In the genomic region with DNA sequence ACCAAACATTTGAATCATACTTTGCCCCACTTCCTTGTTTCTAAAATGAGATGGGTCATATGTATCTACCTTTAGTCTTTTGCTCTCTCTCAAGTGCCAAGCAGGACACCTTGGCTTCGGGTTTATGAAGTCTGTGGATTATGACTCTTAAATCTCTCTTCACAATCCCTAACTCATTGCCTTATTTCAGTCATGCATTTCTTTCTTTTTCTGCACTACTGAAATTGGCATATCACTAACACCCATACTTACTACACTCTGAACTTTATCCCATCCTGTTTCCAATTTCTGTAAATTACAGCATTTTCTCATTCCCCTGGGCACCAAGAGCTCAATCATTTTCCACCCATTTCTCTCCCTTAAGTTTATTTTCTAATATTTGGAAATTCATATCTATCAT, we compare ENCODE assay signal across 27 cellular contexts. TPM values are rescaled to one million over a fixed set of nuclear protein-coding genes. Genes with fewer than 3 reads are reported as not detected.
DNase-seq lines count a peak whose midpoint lies in the region; ATAC-seq, FAIRE-seq and TF ChIP-seq lines count a peak whose summit lies in the region.
"Had no signal": no experiment of that assay in that cellular context is flagged by ENCODE, and none has a peak within 500 bp of the region (broad histone marks: within the 10 kb centered on the region; RNA-seq: fewer than 3 reads in every experiment).

No MANE protein-coding gene starts in this region.

- H3K4me3 ChIP-seq in endothelial cell of umbilical vein (replicated peaks in 1 of 3; ENCODE audit: insufficient read depth in 1 of 3, low read depth in 1 of 3, low read length in 3 of 3), result no peak overlapping the region
- no peak overlapping the region for H3K4me3 ChIP-seq in HepG2 (replicated peaks in 1 of 3; ENCODE audit: insufficient read depth in 1 of 3, low read depth in 2 of 3, low read length in 3 of 3)
- H3K4me3 ChIP-seq: A549; BLaER1 treated with 17β-estradiol and CSF1 and Interleukin-3, amounts not matched to agents 10 nM and 100 nM; GM12878; GM23248 had no signal

- in situ Hi-C loops in HepG2 (cut with HindIII; ENCODE audit: extremely low pct_ligation_motif_present, low pct_unique_long_range_greater_than_20kb), result no loop called here

- TF ChIP-seq EP300 in HepG2 (IDR thresholded peaks at IDR 0.05; ENCODE audit: low read depth in 2 of 2, low read length in 2 of 2), result no peak
- no peak for TF ChIP-seq EP300 in HepG2 (CRISPR knock-in tag; IDR thresholded peaks at IDR 0.05; ENCODE audit: borderline replicate concordance)

- intact Hi-C loops in endothelial cell of umbilical vein (cut with micrococcal nuclease) (no loop called here), HepG2 (cut with micrococcal nuclease; ENCODE audit: unreplicated experiment) (no loop called here)

- H3K9me3 Mint-ChIP-seq in activated T-cell treated with anti-CD3 and anti-CD28 coated beads, Interleukin-2, amount 50 U/mL, for 72 hours, result no peaks in the 10 kb centered on the region
- H3K9me3 Mint-ChIP-seq in activated T-cell treated with anti-CD3 and anti-CD28 coated beads, Interleukin-2, amount 50 U/mL, for 24 hours, result no peaks in the 10 kb centered on the region
- H3K9me3 Mint-ChIP-seq: CD4-positive, alpha-beta T cell had no signal

- H3K27ac ChIP-seq in endothelial cell of umbilical vein (ENCODE audit: insufficient read depth, low read depth, low read length) (no peak overlapping the region), HepG2 (ENCODE audit: extremely low read length, insufficient read depth, low read length) (no peak overlapping the region)
- H3K27ac ChIP-seq: A549; BLaER1 treated with 17β-estradiol and CSF1 and Interleukin-3, amounts not matched to agents 10 nM and 100 nM; GM23248 had no signal

- H3K27me3 ChIP-seq in endothelial cell of umbilical vein (ENCODE audit: control insufficient read depth in 2 of 2, insufficient read depth in 2 of 2, low read length in 2 of 2) (no peaks in the 10 kb centered on the region), HepG2 (ENCODE audit: control insufficient read depth in 1 of 2, insufficient read depth in 2 of 2, low read length in 2 of 2) (no peaks in the 10 kb centered on the region)
- H3K27me3 ChIP-seq: BE2C; BLaER1 treated with 17β-estradiol and CSF1 and Interleukin-3, amounts not matched to agents 10 nM and 100 nM had no signal

- H3K36me3 Mint-ChIP-seq in activated T-cell treated with anti-CD3 and anti-CD28 coated beads, Interleukin-2, amount 50 U/mL, for 72 hours (ENCODE audit: insufficient read depth in 2 of 2), result no peaks in the 10 kb centered on the region
- no peaks in the 10 kb centered on the region for H3K36me3 Mint-ChIP-seq in activated T-cell treated with anti-CD3 and anti-CD28 coated beads, Interleukin-2, amount 50 U/mL, for 24 hours (ENCODE audit: low read depth)
- H3K36me3 Mint-ChIP-seq: CD14-positive monocyte; CD8-positive, alpha-beta memory T cell had no signal

- BruUV-seq in endothelial cell of umbilical vein (replicated peaks; lab: Mats Ljungman, UMichigan) (no TSS peak), HepG2 (replicated peaks; lab: Mats Ljungman, UMichigan) (no TSS peak)

- peak overlapping the region; percentile 2 for H2AFZ ChIP-seq in endothelial cell of umbilical vein (ENCODE audit: low read depth, low read length)
- H2AFZ ChIP-seq in HepG2 (ENCODE audit: low read length), result peak overlapping the region; percentile 25
- H2AFZ ChIP-seq: GM23248 had no signal

- H3K79me2 ChIP-seq in endothelial cell of umbilical vein (ENCODE audit: control insufficient read depth, insufficient read depth, low read length), result no peaks in the 10 kb centered on the region
- H3K79me2 ChIP-seq in HepG2 (ENCODE audit: insufficient read depth, low read length), result no peaks in the 10 kb centered on the region

- no peaks in the 10 kb centered on the region for H3K9me3 ChIP-seq in endothelial cell of umbilical vein (replicated peaks; ENCODE audit: control insufficient read depth, insufficient read depth, low read length)
- no peaks in the 10 kb centered on the region for H3K9me3 ChIP-seq in HepG2 (ENCODE audit: low read length)
- H3K9me3 ChIP-seq: A549; BE2C; BLaER1 treated with 17β-estradiol and CSF1 and Interleukin-3, amounts not matched to agents 10 nM and 100 nM had no signal

- no peak for TF ChIP-seq CTCF in endothelial cell of umbilical vein (IDR thresholded peaks at IDR 0.05; ENCODE audit: extremely low read depth in 1 of 2, insufficient read depth in 1 of 2, low read depth in 1 of 2, low read length in 2 of 2)
- no peak for TF ChIP-seq CTCF in HepG2 (CRISPR knock-in tag; IDR thresholded peaks at IDR 0.05)

- FAIRE-seq in endothelial cell of umbilical vein (lab: Jason Lieb, UNC) (no peak), HepG2 (lab: Jason Lieb, UNC) (no peak)
- FAIRE-seq: A549, D721Med, GM12878, GM19239, H1 had no signal

- H3K9me1 ChIP-seq in endothelial cell of umbilical vein (replicated peaks; ENCODE audit: control insufficient read depth, extremely low read depth, insufficient read depth, low read length), result no peaks in the 10 kb centered on the region

- TF ChIP-seq RAD21 in HepG2 (CRISPR knock-in tag; IDR thresholded peaks at IDR 0.05), result no peak

- H3K27ac Mint-ChIP-seq in activated T-cell treated with anti-CD3 and anti-CD28 coated beads, Interleukin-2, amount 50 U/mL, for 72 hours, result peak overlapping the region; percentile 2
- H3K27ac Mint-ChIP-seq in activated T-cell treated with anti-CD3 and anti-CD28 coated beads, Interleukin-2, amount 50 U/mL, for 24 hours, result no peak overlapping the region
- H3K27ac Mint-ChIP-seq: CD4-positive, alpha-beta T cell; CD8-positive, alpha-beta memory T cell had no signal

- H3K9ac ChIP-seq in endothelial cell of umbilical vein (replicated peaks; ENCODE audit: extremely low read depth, insufficient read depth, low read length), result no peak overlapping the region
- no peak overlapping the region for H3K9ac ChIP-seq in HepG2 (ENCODE audit: insufficient read depth, low read depth, low read length)
- H3K9ac ChIP-seq: BLaER1 treated with 17β-estradiol and CSF1 and Interleukin-3, amounts not matched to agents 10 nM and 100 nM; GM23248 had no signal

- no peaks in the 10 kb centered on the region for H3K27me3 Mint-ChIP-seq in activated T-cell treated with anti-CD3 and anti-CD28 coated beads, Interleukin-2, amount 50 U/mL, for 72 hours (ENCODE audit: low read depth)
- H3K27me3 Mint-ChIP-seq in activated T-cell treated with anti-CD3 and anti-CD28 coated beads, Interleukin-2, amount 50 U/mL, for 24 hours, result no peaks in the 10 kb centered on the region
- H3K27me3 Mint-ChIP-seq: CD4-positive, alpha-beta T cell had no signal

- WGBS in HepG2 (ENCODE audit: low lambda C conversion rate), result 67% methylated on average over 1 of the region's 1 CpG

- POLR2A ChIA-PET in endothelial cell of umbilical vein (lab: Charles Lee) (no interaction called here), HepG2 (lab: Yijun Ruan, JAX) (no interaction called here)

- DNase-seq in activated T-cell treated with anti-CD3 and anti-CD28 coated beads, Interleukin-2, amount 50 U/mL, for 72 hours, result no peak
- no peak for DNase-seq in activated T-cell treated with anti-CD3 and anti-CD28 coated beads, Interleukin-2, amount 50 U/mL, for 24 hours
- no peak for DNase-seq in endothelial cell of umbilical vein (ENCODE audit: low read depth, low spot score)
- DNase-seq in HepG2 (ENCODE audit: low spot score), result no peak
- no peak for DNase-seq in NCI-H1105 (lab: John Stamatoyannopoulos, UW)
- DNase-seq in NCI-H446 treated with DMSO at 0.1 percent for 48 hours (lab: John Stamatoyannopoulos, UW), result no peak
- DNase-seq: 8988T; ACHN; AML-193; BE2C; CD4-positive, alpha-beta T cell; CD8-positive, alpha-beta memory T cell; DMS 273 treated with DMSO at 0.1 percent for 48 hours; DMS79; EL; GDM1; GM23248; H7; HCEC 1CT had no signal

- H3K4me1 ChIP-seq in endothelial cell of umbilical vein (ENCODE audit: control insufficient read depth, extremely low read depth, insufficient read depth, low read length), result peaks cover 4% of the 10 kb centered on the region
- peaks cover 31% of the 10 kb centered on the region for H3K4me1 ChIP-seq in HepG2 (ENCODE audit: insufficient read depth, low read length)
- H3K4me1 ChIP-seq: A549, BE2C had no signal

- CTCF ChIA-PET in endothelial cell of umbilical vein (lab: Charles Lee), result interaction anchor here (1.0 kb wide), 1 partner anchor 12 kb away, joined by 5 read pairs; no protein-coding TSS in a partner anchor
- CTCF ChIA-PET in HepG2 (lab: Yijun Ruan, JAX; ENCODE audit: low intra/inter-chr PET ratio, low total read pairs), result no interaction called here

- TF ChIP-seq POLR2A in endothelial cell of umbilical vein (IDR thresholded peaks at IDR 0.05; ENCODE audit: low read depth, low read length) (no peak), HepG2 (IDR thresholded peaks at IDR 0.05; ENCODE audit: insufficient read depth in 1 of 2, low read depth in 2 of 2, low read length in 2 of 2) (no peak)

- H3K36me3 ChIP-seq in endothelial cell of umbilical vein (ENCODE audit: control insufficient read depth in 2 of 2, extremely low read depth in 1 of 2, insufficient read depth in 2 of 2, low read length in 2 of 2) (no peaks in the 10 kb centered on the region), HepG2 (replicated peaks in 1 of 2; ENCODE audit: control insufficient read depth in 1 of 2, insufficient read depth in 2 of 2, low read length in 2 of 2) (no peaks in the 10 kb centered on the region)
- H3K36me3 ChIP-seq: BE2C had no signal

- H3K4me1 Mint-ChIP-seq in activated T-cell treated with anti-CD3 and anti-CD28 coated beads, Interleukin-2, amount 50 U/mL, for 72 hours (ENCODE audit: low read depth), result no peaks in the 10 kb centered on the region
- H3K4me1 Mint-ChIP-seq in activated T-cell treated with anti-CD3 and anti-CD28 coated beads, Interleukin-2, amount 50 U/mL, for 24 hours (ENCODE audit: low read depth), result no peaks in the 10 kb centered on the region
- H3K4me1 Mint-ChIP-seq: CD8-positive, alpha-beta memory T cell had no signal

- ATAC-seq in activated T-cell treated with anti-CD3 and anti-CD28 coated beads, Interleukin-2, amount 50 U/mL, for 72 hours (replicated peaks in 1 of 2), result no peak
- ATAC-seq in HepG2 (no peak), HG03196 (IDR thresholded peaks at IDR 0.05; ENCODE audit: unreplicated experiment) (no peak)
- ATAC-seq: A549, GM12878 had no signal

- H3K4me2 ChIP-seq in endothelial cell of umbilical vein (ENCODE audit: insufficient read depth, low read length) (no peak overlapping the region), HepG2 (ENCODE audit: low read depth, low read length) (no peak overlapping the region)
- H3K4me2 ChIP-seq: A549; BLaER1 treated with 17β-estradiol and CSF1 and Interleukin-3, amounts not matched to agents 10 nM and 100 nM had no signal

- H4K20me1 ChIP-seq in endothelial cell of umbilical vein (replicated peaks; ENCODE audit: control insufficient read depth, extremely low read depth, insufficient read depth, low read length) (no peaks in the 10 kb centered on the region), HepG2 (ENCODE audit: insufficient read depth, low read length) (no peaks in the 10 kb centered on the region)
- H4K20me1 ChIP-seq: BLaER1 treated with 17β-estradiol and CSF1 and Interleukin-3, amounts not matched to agents 10 nM and 100 nM had no signal

- no peak overlapping the region for H3K4me3 Mint-ChIP-seq in activated T-cell treated with anti-CD3 and anti-CD28 coated beads, Interleukin-2, amount 50 U/mL, for 72 hours
- no peak overlapping the region for H3K4me3 Mint-ChIP-seq in activated T-cell treated with anti-CD3 and anti-CD28 coated beads, Interleukin-2, amount 50 U/mL, for 24 hours
- H3K4me3 Mint-ChIP-seq: CD14-positive monocyte; CD4-positive, alpha-beta T cell; CD8-positive, alpha-beta memory T cell had no signal

- dilution Hi-C loops in endothelial cell of umbilical vein (cut with MboI; ENCODE audit: extremely low pct_ligation_motif_present, low sequenced_read_pairs), result no loop called here

RNA-seq across cellular contexts. Expression of gene ABCA9, which starts 42.0 kb away (rescaled TPM):
- total RNA-seq in activated T-cell treated with anti-CD3 and anti-CD28 coated beads, Interleukin-2, amount 50 U/mL, for 72 hours, result under 1 TPM; 0.09 to 0.17 TPM
- total RNA-seq in endothelial cell of umbilical vein (2.0 and 2.7 TPM in 2 replicates), HepG2 (2016; rRNA removed; fragmentation: Illumina TruSeq; extraction: Trizol) (0.04 TPM in 1 of 2 replicates, not detected in the other)
- polyA plus RNA-seq in endothelial cell of umbilical vein (1.9 and 7.7 TPM in 2 replicates), HepG2 (2011; rRNA removed) (0.03 TPM in 1 of 2 replicates, not detected in the other)
- polyA plus RNA-seq in endothelial cell of umbilical vein (2011; cell fraction: cytosol; rRNA removed), result 0.65 and 11.6 TPM in 2 replicates
- 19.7 and 20.1 TPM in 2 replicates for polyA plus RNA-seq in endothelial cell of umbilical vein (2011; cell fraction: nucleus; rRNA removed)
- polyA plus RNA-seq in endothelial cell of umbilical vein (2012), result 2.3 and 3.9 TPM in 2 replicates
- polyA minus RNA-seq in endothelial cell of umbilical vein, result 19.4 and 24.0 TPM in 2 replicates
- polyA minus RNA-seq in endothelial cell of umbilical vein (2011; cell fraction: cytosol; rRNA and poly(A)+ RNA removed), result not detected
- 57.3 and 68.2 TPM in 2 replicates for polyA minus RNA-seq in endothelial cell of umbilical vein (2011; cell fraction: nucleus; rRNA and poly(A)+ RNA removed)
- total RNA-seq in HepG2 (2016; cell fraction: cytosol; rRNA removed; fragmentation: Illumina TruSeq; extraction: Trizol; ENCODE audit: low read depth), result not detected in 2 replicates
- total RNA-seq in HepG2 (2016; cell fraction: insoluble cytoplasmic fraction; rRNA removed; fragmentation: Illumina TruSeq; extraction: Trizol), result not detected in 2 replicates
- not detected in 2 replicates for total RNA-seq in HepG2 (2016; cell fraction: membrane; rRNA removed; fragmentation: Illumina TruSeq; extraction: Trizol)
- 0.19 TPM in 1 of 2 replicates, not detected in the other for total RNA-seq in HepG2 (2016; cell fraction: nucleus; rRNA removed; fragmentation: Illumina TruSeq; extraction: Trizol)
- polyA plus RNA-seq in HepG2 (2011; cell fraction: cytosol; rRNA removed), result 0.08 TPM in 1 of 2 replicates, not detected in the other
- 0.09 and 0.19 TPM in 2 replicates for polyA plus RNA-seq in HepG2 (2011; cell fraction: nucleus; rRNA removed)
- 0.11 and 0.12 TPM in 2 replicates for polyA plus RNA-seq in HepG2 (2012)
- polyA plus RNA-seq in HepG2 (2016; cell fraction: cytosol; fragmentation: Illumina TruSeq; extraction: Trizol; ENCODE audit: low read depth), result not detected in 2 replicates
- not detected in 2 replicates for polyA plus RNA-seq in HepG2 (2016; cell fraction: insoluble cytoplasmic fraction; fragmentation: Illumina TruSeq; extraction: Trizol; ENCODE audit: low read depth)
- not detected in 2 replicates for polyA plus RNA-seq in HepG2 (2016; cell fraction: membrane; fragmentation: Illumina TruSeq; extraction: Trizol; ENCODE audit: low read depth)
- not detected in 2 replicates for polyA plus RNA-seq in HepG2 (2016; cell fraction: nucleus; fragmentation: Illumina TruSeq; extraction: Trizol; ENCODE audit: insufficient read depth, low read depth)
- 0.51 TPM in 1 of 2 replicates, not detected in the other for polyA minus RNA-seq in HepG2 (2011; rRNA and poly(A)+ RNA removed; ENCODE audit: low replicate concordance)
- not detected in 2 replicates for polyA minus RNA-seq in HepG2 (2011; cell fraction: cytosol; rRNA and poly(A)+ RNA removed)
- 0.52 and 0.62 TPM in 2 replicates for polyA minus RNA-seq in HepG2 (2011; cell fraction: nucleus; rRNA and poly(A)+ RNA removed)
- total RNA-seq: CD8-positive, alpha-beta memory T cell; H1; H7 had no signal
- polyA plus RNA-seq: CD8-positive, alpha-beta memory T cell; H1 had no signal
